ENCODE assay signal across 2 cellular contexts in the genomic region with DNA sequence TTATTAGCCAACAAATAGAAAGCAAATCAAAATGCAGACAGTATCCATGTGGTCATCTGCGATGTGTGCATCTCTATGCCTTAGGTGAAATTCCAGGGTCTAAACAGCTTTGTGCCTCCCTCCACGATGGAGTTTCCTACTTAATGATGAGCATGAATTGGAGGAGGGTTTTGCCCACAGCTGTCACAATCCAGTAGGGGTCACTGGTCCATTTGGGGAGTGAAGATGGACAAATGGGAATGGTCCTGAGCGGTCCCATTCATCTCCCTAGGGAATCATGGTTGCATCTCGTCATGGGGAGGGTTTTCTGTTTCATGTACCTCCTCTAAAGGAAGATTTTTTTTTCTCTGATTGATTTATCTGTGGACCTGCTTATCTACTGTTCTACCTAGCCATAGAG.
TF ChIP-seq lines count a peak whose summit lies in the region.

No MANE protein-coding gene starts in this region.

TF ChIP-seq in SK-N-SH, 30 proteins besides CTCF, POLR2A, EP300 and RAD21 (continued from another document):
- TF ChIP-seq REST (IDR thresholded peaks at IDR 0.05; ENCODE audit: low read depth, low read length) (no peak), SMC3 (IDR thresholded peaks at IDR 0.05; ENCODE audit: low read depth, low read length) (no peak), RCOR1 (IDR thresholded peaks at IDR 0.05; ENCODE audit: low read length) (no peak), MXI1 (IDR thresholded peaks at IDR 0.05; ENCODE audit: low read depth, low read length) (no peak), MEF2A (IDR thresholded peaks at IDR 0.05; ENCODE audit: borderline replicate concordance, low read depth) (no peak), TCF12 (IDR thresholded peaks at IDR 0.05) (no peak), EZH2phosphoT487 (IDR thresholded peaks at IDR 0.05; ENCODE audit: borderline replicate concordance, low read depth) (no peak), FOXJ3 (CRISPR knock-in tag; IDR thresholded peaks at IDR 0.05) (no peak), FOXM1 (IDR thresholded peaks at IDR 0.05; ENCODE audit: low read depth) (no peak), NRF1 (IDR thresholded peaks at IDR 0.05; ENCODE audit: low read depth, low read length) (no peak), MAX (IDR thresholded peaks at IDR 0.05; ENCODE audit: low read depth) (no peak), POLR2AphosphoS5 (IDR thresholded peaks at IDR 0.05; ENCODE audit: low read depth, low read length) (no peak), USF2 (IDR thresholded peaks at IDR 0.05; ENCODE audit: borderline replicate concordance, low read depth, low read length) (no peak)
- TF ChIP-seq, protein P1, sequence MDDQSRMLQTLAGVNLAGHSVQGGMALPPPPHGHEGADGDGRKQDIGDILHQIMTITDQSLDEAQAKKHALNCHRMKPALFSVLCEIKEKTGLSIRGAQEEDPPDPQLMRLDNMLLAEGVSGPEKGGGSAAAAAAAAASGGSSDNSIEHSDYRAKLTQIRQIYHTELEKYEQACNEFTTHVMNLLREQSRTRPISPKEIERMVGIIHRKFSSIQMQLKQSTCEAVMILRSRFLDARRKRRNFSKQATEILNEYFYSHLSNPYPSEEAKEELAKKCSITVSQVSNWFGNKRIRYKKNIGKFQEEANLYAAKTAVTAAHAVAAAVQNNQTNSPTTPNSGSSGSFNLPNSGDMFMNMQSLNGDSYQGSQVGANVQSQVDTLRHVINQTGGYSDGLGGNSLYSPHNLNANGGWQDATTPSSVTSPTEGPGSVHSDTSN (IDR thresholded peaks at IDR 0.05): no peak

TF ChIP-seq in SK-N-SH treated with all-trans-retinoic acid at 6 μM for 48 hours, 23 proteins besides CTCF, POLR2A, EP300 and RAD21 (continued from another document):
- no peak for TF ChIP-seq TSHZ2 (CRISPR knock-in tag; IDR thresholded peaks at IDR 0.05)
